In genomic region chr4:106369456-106370060, GRCh38 we compare ENCODE assay signal across 8 cellular contexts. TPM values are rescaled to one million over a fixed set of nuclear protein-coding genes. Genes with fewer than 3 reads are reported as not detected.
DNase-seq lines count a peak whose midpoint lies in the region; ATAC-seq and TF ChIP-seq lines count a peak whose summit lies in the region.

No MANE protein-coding gene starts in this region.

- ATAC-seq in activated CD8-positive, alpha-beta T cell treated with anti-CD3 and anti-CD28 coated beads, Interleukin-2, amount 10 ng/mL, durations not matched to agents 7 days and 5 days = peak; percentile 68
- peak; percentile 62 for ATAC-seq in stimulated activated naive CD8-positive, alpha-beta T cell treated with anti-CD3 and anti-CD28 coated beads, Interleukin-15, amount 100 ng/mL, for 72 hours

- POLR2A ChIA-PET in activated CD8-positive, alpha-beta T cell treated with anti-CD3 and anti-CD28 coated beads, Interleukin-2, amount 10 ng/mL, durations not matched to agents 7 days and 5 days (lab: Charles Lee) = no interaction called here

- TF ChIP-seq CTCF in HFFc6 (IDR thresholded peaks at IDR 0.05) = peak; percentile 87

- H3K36me3 Mint-ChIP-seq in HFFc6 (ENCODE audit: low read depth) = no peaks in the 10 kb centered on the region
- no peaks in the 10 kb centered on the region for H3K36me3 Mint-ChIP-seq in activated CD8-positive, alpha-beta T cell treated with anti-CD3 and anti-CD28 coated beads, Interleukin-2, amount 10 ng/mL, durations not matched to agents 7 days and 5 days (ENCODE audit: low read depth)

- CTCF ChIA-PET in activated CD8-positive, alpha-beta T cell treated with anti-CD3 and anti-CD28 coated beads, Interleukin-2, amount 10 ng/mL, durations not matched to agents 7 days and 5 days (lab: Charles Lee) = interaction anchor here (0.8 to 1.6 kb wide), 14 partner anchors 9 to 529 kb away, joined by 3 to 9 read pairs (median 4); no protein-coding TSS in a partner anchor

- H3K27ac Mint-ChIP-seq in HFFc6 = peak overlapping the region; percentile 38; the same call in 1 of the 2 replicates
- H3K27ac Mint-ChIP-seq in activated CD8-positive, alpha-beta T cell treated with anti-CD3 and anti-CD28 coated beads, Interleukin-2, amount 10 ng/mL, durations not matched to agents 7 days and 5 days = no peak overlapping the region
- no peak overlapping the region for H3K27ac Mint-ChIP-seq in stimulated activated naive CD8-positive, alpha-beta T cell treated with anti-CD3 and anti-CD28 coated beads, Interleukin-15, amount 100 ng/mL, for 72 hours

- no peaks in the 10 kb centered on the region for H3K27me3 Mint-ChIP-seq in HFFc6 (ENCODE audit: insufficient read depth)
- peaks cover 25% of the 10 kb centered on the region for H3K27me3 Mint-ChIP-seq in activated CD8-positive, alpha-beta T cell treated with anti-CD3 and anti-CD28 coated beads, Interleukin-2, amount 10 ng/mL, durations not matched to agents 7 days and 5 days (ENCODE audit: low read depth)
- peaks cover 21% of the 10 kb centered on the region for H3K27me3 Mint-ChIP-seq in stimulated activated naive CD8-positive, alpha-beta T cell treated with anti-CD3 and anti-CD28 coated beads, Interleukin-15, amount 100 ng/mL, for 72 hours

- DNase-seq in AG08395 (ENCODE audit: low spot score) (peak; percentile 61), GDM1 (lab: John Stamatoyannopoulos, UW) (peak; percentile 41), HFFc6 (peak; percentile 69), NCI-H1105 treated with DMSO at 0.1 percent for 48 hours (lab: John Stamatoyannopoulos, UW) (peak; percentile 5), iPS-NIHi11 (ENCODE audit: low spot score) (peak; percentile 58), C1 segment of cervical spinal cord (lab: John Stamatoyannopoulos, UW) (no peak)
- DNase-seq in activated CD8-positive, alpha-beta T cell treated with anti-CD3 and anti-CD28 coated beads, Interleukin-2, amount 10 ng/mL, durations not matched to agents 7 days and 5 days = peak; percentile 39
- no peak for DNase-seq in stimulated activated naive CD8-positive, alpha-beta T cell treated with anti-CD3 and anti-CD28 coated beads, Interleukin-15, amount 100 ng/mL, for 72 hours

- H3K4me1 Mint-ChIP-seq in HFFc6 (ENCODE audit: low read depth) = peaks cover 52% of the 10 kb centered on the region
- H3K4me1 Mint-ChIP-seq in activated CD8-positive, alpha-beta T cell treated with anti-CD3 and anti-CD28 coated beads, Interleukin-2, amount 10 ng/mL, durations not matched to agents 7 days and 5 days (ENCODE audit: low read depth) = peaks cover 2% of the 10 kb centered on the region
- H3K4me1 Mint-ChIP-seq in stimulated activated naive CD8-positive, alpha-beta T cell treated with anti-CD3 and anti-CD28 coated beads, Interleukin-15, amount 100 ng/mL, for 72 hours = no peaks in the 10 kb centered on the region

- H3K9me3 Mint-ChIP-seq in HFFc6 = no peaks in the 10 kb centered on the region
- no peaks in the 10 kb centered on the region for H3K9me3 Mint-ChIP-seq in activated CD8-positive, alpha-beta T cell treated with anti-CD3 and anti-CD28 coated beads, Interleukin-2, amount 10 ng/mL, durations not matched to agents 7 days and 5 days (ENCODE audit: insufficient read depth)
- no peaks in the 10 kb centered on the region for H3K9me3 Mint-ChIP-seq in stimulated activated naive CD8-positive, alpha-beta T cell treated with anti-CD3 and anti-CD28 coated beads, Interleukin-15, amount 100 ng/mL, for 72 hours

- peak overlapping the region; percentile 59 for H3K4me3 Mint-ChIP-seq in HFFc6
- no peak overlapping the region for H3K4me3 Mint-ChIP-seq in activated CD8-positive, alpha-beta T cell treated with anti-CD3 and anti-CD28 coated beads, Interleukin-2, amount 10 ng/mL, durations not matched to agents 7 days and 5 days
- no peak overlapping the region for H3K4me3 Mint-ChIP-seq in stimulated activated naive CD8-positive, alpha-beta T cell treated with anti-CD3 and anti-CD28 coated beads, Interleukin-15, amount 100 ng/mL, for 72 hours

RNA-seq across cellular contexts. Expression of gene GIMD1, which starts 1.0 kb away (rescaled TPM):
- total RNA-seq in HFFc6 (2021; fragmentation: NEBNext Ultra II Directional; extraction: Animal tissue kit (Norgen Biotek cat#: 25700)) = not detected
- total RNA-seq in activated CD8-positive, alpha-beta T cell treated with anti-CD3 and anti-CD28 coated beads, Interleukin-2, amount 10 ng/mL, durations not matched to agents 7 days and 5 days = not detected

RNA-seq across cellular contexts. Expression of gene AIMP1, which starts 53.2 kb away (rescaled TPM):
- 10 to 100 TPM; 64.7 to 74.9 (median 70.8) TPM for total RNA-seq in HFFc6 (2021; fragmentation: NEBNext Ultra II Directional; extraction: Animal tissue kit (Norgen Biotek cat#: 25700))
- 10 to 100 TPM; 47.1 to 58.0 TPM for total RNA-seq in activated CD8-positive, alpha-beta T cell treated with anti-CD3 and anti-CD28 coated beads, Interleukin-2, amount 10 ng/mL, durations not matched to agents 7 days and 5 days

RNA-seq across cellular contexts. Expression of gene TBCK, which starts 53.5 kb away (rescaled TPM):
- total RNA-seq in HFFc6 (2021; fragmentation: NEBNext Ultra II Directional; extraction: Animal tissue kit (Norgen Biotek cat#: 25700)) = 10 to 100 TPM; 21.4 to 37.0 (median 27.1) TPM
- total RNA-seq in activated CD8-positive, alpha-beta T cell treated with anti-CD3 and anti-CD28 coated beads, Interleukin-2, amount 10 ng/mL, durations not matched to agents 7 days and 5 days = 10 to 100 TPM; 33.7 to 36.8 TPM

Comparison
In these comparisons a context has a peak if more than half of its experiments do, and no peak if none do; other contexts are left out.
1. DNase-seq: peak in AG08395 (single experiment), GDM1 (single experiment), HFFc6 (single experiment), NCI-H1105 treated with DMSO at 0.1 percent for 48 hours (single experiment), activated CD8-positive, alpha-beta T cell treated with anti-CD3 and anti-CD28 coated beads, Interleukin-2, amount 10 ng/mL, durations not matched to agents 7 days and 5 days (single experiment) and iPS-NIHi11 (single experiment); none in stimulated activated naive CD8-positive, alpha-beta T cell treated with anti-CD3 and anti-CD28 coated beads, Interleukin-15, amount 100 ng/mL, for 72 hours (0 of 2) and C1 segment of cervical spinal cord (0 of 14).